In the genomic region with DNA sequence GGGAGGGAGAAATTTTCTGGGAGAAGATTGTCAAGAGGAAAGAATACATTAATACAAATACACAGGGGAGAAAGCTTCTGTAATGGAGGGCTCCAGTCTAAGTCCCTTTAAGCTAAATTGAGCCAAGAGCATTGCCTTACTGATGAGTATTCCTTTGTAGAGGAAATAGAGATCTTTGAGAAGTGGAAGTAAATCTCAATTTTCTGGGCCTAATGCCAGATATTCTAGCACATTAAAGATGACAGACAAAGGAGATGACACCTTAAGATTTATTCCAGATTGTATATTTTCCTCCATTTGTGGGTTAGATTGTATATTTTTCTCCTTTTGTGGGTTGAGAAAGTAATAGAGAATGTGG, we compare ENCODE assay signal across 33 cellular contexts.
"Had no signal": no experiment of that assay in that cellular context is flagged by ENCODE, and none has a peak within 500 bp of the region (broad histone marks: within the 10 kb centered on the region; RNA-seq: fewer than 3 reads in every experiment).

No MANE protein-coding gene starts in this region.

- H3K36me3 Mint-ChIP-seq: activated CD8-positive, alpha-beta memory T cell treated with anti-CD3 and anti-CD28 coated beads, Interleukin-2, amount 10 ng/mL, durations not matched to agents 7 days and 5 days; activated naive CD4-positive, alpha-beta T cell treated with anti-CD3 and anti-CD28 coated beads, Interleukin-2, amount 10 ng/mL, durations not matched to agents 7 days and 5 days; activated naive CD8-positive, alpha-beta T cell; brain had no signal

- H3K27ac Mint-ChIP-seq: activated CD4-positive, alpha-beta memory T cell treated with anti-CD3 and anti-CD28 coated beads, Interleukin-2, amount 10 ng/mL, durations not matched to agents 7 days and 5 days; activated CD8-positive, alpha-beta memory T cell treated with anti-CD3 and anti-CD28 coated beads, Interleukin-2, amount 10 ng/mL, durations not matched to agents 7 days and 5 days; activated naive CD4-positive, alpha-beta T cell treated with anti-CD3 and anti-CD28 coated beads, Interleukin-2, amount 10 ng/mL, durations not matched to agents 7 days and 5 days; activated naive CD8-positive, alpha-beta T cell; activated naive CD8-positive, alpha-beta T cell treated with anti-CD3 and anti-CD28 coated beads, Interleukin-2, amount 50 U/mL, for 24 hours; brain had no signal

- H3K36me3 ChIP-seq: WERI-Rb-1 had no signal

- H3K4me1 Mint-ChIP-seq: activated CD4-positive, alpha-beta memory T cell treated with anti-CD3 and anti-CD28 coated beads, Interleukin-2, amount 10 ng/mL, durations not matched to agents 7 days and 5 days; activated CD8-positive, alpha-beta memory T cell treated with anti-CD3 and anti-CD28 coated beads, Interleukin-2, amount 10 ng/mL, durations not matched to agents 7 days and 5 days; activated naive CD4-positive, alpha-beta T cell treated with anti-CD3 and anti-CD28 coated beads, Interleukin-2, amount 10 ng/mL, durations not matched to agents 7 days and 5 days; activated naive CD8-positive, alpha-beta T cell treated with anti-CD3 and anti-CD28 coated beads, Interleukin-2, amount 50 U/mL, for 24 hours; brain had no signal

- DNase-seq: activated CD4-positive, alpha-beta memory T cell treated with anti-CD3 and anti-CD28 coated beads, Interleukin-2, amount 10 ng/mL, durations not matched to agents 7 days and 5 days; activated CD4-positive, alpha-beta T cell treated with anti-CD3 and anti-CD28 coated beads for 1 hour; activated CD4-positive, alpha-beta T cell treated with anti-CD3 and anti-CD28 coated beads for 48 hours; activated CD4-positive, CD25-positive, alpha-beta regulatory T cell; activated CD8-positive, alpha-beta memory T cell treated with anti-CD3 and anti-CD28 coated beads for 24 hours; activated CD8-positive, alpha-beta memory T cell treated with anti-CD3 and anti-CD28 coated beads, Interleukin-2, amount 10 ng/mL, durations not matched to agents 7 days and 5 days; activated CD8-positive, alpha-beta memory T cell treated with anti-CD3 and anti-CD28 coated beads, Interleukin-2, amount 50 U/mL, for 48 hours; activated effector memory CD4-positive, alpha-beta T cell treated with Interleukin-2 at 50 U/mL for 16 hours; activated naive CD4-positive, alpha-beta T cell treated with anti-CD3 and anti-CD28 coated beads, Interleukin-2, amount 10 ng/mL, durations not matched to agents 7 days and 5 days; activated naive CD8-positive, alpha-beta T cell treated with anti-CD3 and anti-CD28 coated beads, Interleukin-2, amount 50 U/mL, for 24 hours; activated T-cell treated with anti-CD3 and anti-CD28 coated beads, Interleukin-2, amount 50 U/mL, for 48 hours; anterior cingulate cortex; caudate nucleus; cerebellar nuclear complex; KG1; NCI-H1092 treated with DMSO at 0.1 percent for 48 hours; NCI-H1417; NCI-H146; NCI-H187; NCI-H2081; NCI-H345; NCI-H510A; NCI-H526; NCI-H748 treated with DMSO at 0.1 percent for 48 hours; NK-92 treated with Interleukin-12 subunit alpha and Interleukin-12 subunit beta, amount 100 ng/mL, for 24 hours; Right ventricle myocardium superior; SW 1271; T1000; WERI-Rb-1 had no signal

- H3K9me3 Mint-ChIP-seq: activated CD4-positive, alpha-beta memory T cell treated with anti-CD3 and anti-CD28 coated beads, Interleukin-2, amount 10 ng/mL, durations not matched to agents 7 days and 5 days; activated naive CD8-positive, alpha-beta T cell treated with anti-CD3 and anti-CD28 coated beads, Interleukin-2, amount 50 U/mL, for 24 hours had no signal

- ATAC-seq: activated CD8-positive, alpha-beta memory T cell treated with anti-CD3 and anti-CD28 coated beads, Interleukin-2, amount 10 ng/mL, durations not matched to agents 7 days and 5 days; activated naive CD8-positive, alpha-beta T cell treated with anti-CD3 and anti-CD28 coated beads, Interleukin-2, amount 50 U/mL, for 24 hours had no signal

- H3K4me3 ChIP-seq: PC-9 had no signal

- H3K4me3 Mint-ChIP-seq: activated CD4-positive, alpha-beta memory T cell treated with anti-CD3 and anti-CD28 coated beads, Interleukin-2, amount 10 ng/mL, durations not matched to agents 7 days and 5 days; activated CD8-positive, alpha-beta memory T cell treated with anti-CD3 and anti-CD28 coated beads, Interleukin-2, amount 10 ng/mL, durations not matched to agents 7 days and 5 days; activated naive CD4-positive, alpha-beta T cell treated with anti-CD3 and anti-CD28 coated beads, Interleukin-2, amount 10 ng/mL, durations not matched to agents 7 days and 5 days; activated naive CD8-positive, alpha-beta T cell; activated naive CD8-positive, alpha-beta T cell treated with anti-CD3 and anti-CD28 coated beads, Interleukin-2, amount 50 U/mL, for 24 hours; brain had no signal

- H3K27ac ChIP-seq: PC-9, RWPE1, WERI-Rb-1 had no signal

- H3K27me3 Mint-ChIP-seq: brain had no signal
